In the genomic region with DNA sequence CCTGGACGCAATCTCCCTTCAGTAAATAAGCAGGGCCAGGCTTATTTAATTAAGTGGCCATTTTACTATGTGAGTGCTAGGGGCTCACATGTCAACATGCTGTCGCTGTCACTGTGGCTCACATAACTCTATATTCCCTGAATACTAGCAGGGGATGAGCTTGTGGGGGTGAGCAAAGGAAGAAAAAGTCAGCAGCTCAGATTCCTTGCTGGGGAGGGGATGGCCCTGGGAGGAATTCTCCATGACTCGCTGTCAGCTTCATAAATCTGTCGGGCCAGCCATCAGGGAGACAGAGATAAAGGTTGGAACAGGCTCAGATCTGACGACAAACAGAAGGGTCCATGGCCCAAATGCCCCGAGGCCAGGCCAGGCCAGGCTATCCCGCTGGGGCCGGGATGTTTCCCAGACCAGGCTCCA, we compare ENCODE assay signal across 25 cellular contexts. TPM values are rescaled to one million over a fixed set of nuclear protein-coding genes. Genes with fewer than 3 reads are reported as not detected.
DNase-seq lines count a peak whose midpoint lies in the region; ATAC-seq, FAIRE-seq and TF ChIP-seq lines count a peak whose summit lies in the region.
"Had no signal": no experiment of that assay in that cellular context is flagged by ENCODE, and none has a peak within 500 bp of the region (broad histone marks: within the 10 kb centered on the region; RNA-seq: fewer than 3 reads in every experiment).

No MANE protein-coding gene starts in this region.

- CTCF ChIA-PET in HCT116 (lab: Charles Lee), result no interaction called here

- H3K4me3 Mint-ChIP-seq in neural progenitor cell, result peak overlapping the region; percentile 18
- H3K4me3 Mint-ChIP-seq: activated T-cell treated with anti-CD3 and anti-CD28 coated beads, Interleukin-2, amount 50 U/mL, for 24 hours; CD4-positive, alpha-beta memory T cell; stimulated activated naive CD8-positive, alpha-beta T cell treated with anti-CD3 and anti-CD28 coated beads, Interleukin-15, Interleukin-2, amounts not matched to agents 100 ng/mL and 50 ng/mL, for 24 hours had no signal

- no peaks in the 10 kb centered on the region for H4K20me1 ChIP-seq in HCT116 (ENCODE audit: insufficient read depth)
- H4K20me1 ChIP-seq in neural progenitor cell (ENCODE audit: low read depth), result peaks cover 6% of the 10 kb centered on the region

- RAD21 ChIA-PET in HCT116 (lab: Charles Lee; ENCODE audit: low non-redundant PET in 1 of 2, low total read pairs in 2 of 2, uncharacterized antibody in 2 of 2, unreplicated experiment in 2 of 2), result no interaction called here

- WGBS in tibial nerve, 2 donors, result 30 to 51% methylated on average over 8 of the region's 8 CpGs
- 58 to 80% methylated on average over 2 to 8 of the region's 8 CpGs for WGBS in transverse colon (ENCODE audit: low coverage in 1 of 2), 2 donors

- no peak overlapping the region for H3K27ac ChIP-seq in HCT116 (ENCODE audit: low read depth, low read length)
- H3K27ac ChIP-seq in neural progenitor cell, result no peak overlapping the region
- H3K27ac ChIP-seq in tibial nerve, result no peak overlapping the region
- no peak overlapping the region for H3K27ac ChIP-seq in transverse colon
- H3K27ac ChIP-seq: Peyer's patch, SK-N-MC had no signal

- peak overlapping the region; percentile 42 for H3K27ac Mint-ChIP-seq in neural progenitor cell
- H3K27ac Mint-ChIP-seq: activated T-cell treated with anti-CD3 and anti-CD28 coated beads, Interleukin-2, amount 50 U/mL, for 24 hours; CD4-positive, alpha-beta memory T cell; stimulated activated naive CD8-positive, alpha-beta T cell treated with anti-CD3 and anti-CD28 coated beads, Interleukin-15, Interleukin-2, amounts not matched to agents 100 ng/mL and 50 ng/mL, for 24 hours had no signal

- H3K4me2 ChIP-seq in HCT116 (ENCODE audit: low read length), result peak overlapping the region; percentile 36; the same call in 1 of the 2 replicates
- no peak overlapping the region for H3K4me2 ChIP-seq in neural progenitor cell
- H3K4me2 ChIP-seq: smooth muscle cell had no signal

- TF ChIP-seq CTCF in HCT116 (IDR thresholded peaks at IDR 0.05 in 2 of 3, conservative IDR thresholded peaks at IDR 0.05 in 1 of 3; ENCODE audit: borderline replicate concordance in 1 of 3, insufficient read depth in 1 of 3, low read depth in 2 of 3, low read length in 2 of 3), result no peak
- no peak for TF ChIP-seq CTCF in neural progenitor cell (IDR thresholded peaks at IDR 0.05)
- no peak for TF ChIP-seq CTCF in GM13977 (IDR thresholded peaks at IDR 0.05; ENCODE audit: extremely low read depth, insufficient read depth, missing control alignments)
- no peak for TF ChIP-seq CTCF in tibial nerve (IDR thresholded peaks at IDR 0.05)
- no peak for TF ChIP-seq CTCF in transverse colon (IDR thresholded peaks at IDR 0.05)

- no peak for FAIRE-seq in RCC 7860 (lab: Jason Lieb, UNC)
- FAIRE-seq: H54, keratinocyte had no signal

- peaks cover 29% of the 10 kb centered on the region for H3F3A ChIP-seq in neural progenitor cell (ENCODE audit: low read depth)

- H3K4me3 ChIP-seq in HCT116 (replicated peaks in 1 of 2; ENCODE audit: low read depth in 1 of 2, low read length in 2 of 2) (no peak overlapping the region), neural progenitor cell (no peak overlapping the region), tibial nerve (no peak overlapping the region), transverse colon (no peak overlapping the region)
- H3K4me3 ChIP-seq: Peyer's patch, SK-N-MC, smooth muscle cell had no signal

- H3K9me3 ChIP-seq in HCT116 (ENCODE audit: control insufficient read depth in 1 of 2, insufficient read depth in 1 of 2, low read depth in 1 of 2, low read length in 2 of 2), result no peaks in the 10 kb centered on the region
- H3K9me3 ChIP-seq in neural progenitor cell (ENCODE audit: low read depth), result no peaks in the 10 kb centered on the region
- no peaks in the 10 kb centered on the region for H3K9me3 ChIP-seq in tibial nerve
- H3K9me3 ChIP-seq in transverse colon, result no peaks in the 10 kb centered on the region
- H3K9me3 ChIP-seq: Peyer's patch had no signal

- H3K27me3 Mint-ChIP-seq in neural progenitor cell (ENCODE audit: insufficient read depth, low read depth), result no peaks in the 10 kb centered on the region
- H3K27me3 Mint-ChIP-seq: activated T-cell treated with anti-CD3 and anti-CD28 coated beads, Interleukin-2, amount 50 U/mL, for 24 hours; CD4-positive, alpha-beta memory T cell; stimulated activated naive CD8-positive, alpha-beta T cell treated with anti-CD3 and anti-CD28 coated beads, Interleukin-15, Interleukin-2, amounts not matched to agents 100 ng/mL and 50 ng/mL, for 24 hours had no signal

- H3K79me2 ChIP-seq in HCT116 (ENCODE audit: insufficient read depth, low read length), result no peaks in the 10 kb centered on the region
- no peaks in the 10 kb centered on the region for H3K79me2 ChIP-seq in neural progenitor cell (ENCODE audit: low read depth)

- TF ChIP-seq POLR2A in HCT116 (IDR thresholded peaks at IDR 0.05; ENCODE audit: borderline replicate concordance, extremely low read depth, insufficient read depth, insufficient read length) (no peak), tibial nerve (IDR thresholded peaks at IDR 0.05) (no peak), transverse colon (IDR thresholded peaks at IDR 0.05) (no peak)

- no TSS peak for BruUV-seq in HCT116 (replicated peaks; lab: Mats Ljungman, UMichigan)

- no peaks in the 10 kb centered on the region for H3K36me3 Mint-ChIP-seq in neural progenitor cell
- H3K36me3 Mint-ChIP-seq: CD4-positive, alpha-beta memory T cell had no signal

- DNase-seq in HCT116 (ENCODE audit: low read depth, low spot score), result no peak
- peak; percentile 43 for DNase-seq in RCC 7860 (ENCODE audit: low spot score)
- DNase-seq in glomerular visceral epithelial cell (ENCODE audit: extremely low spot score), result peak; percentile 31
- no peak for DNase-seq in neural progenitor cell (ENCODE audit: low spot score)
- no peak for DNase-seq in GM13977 (ENCODE audit: low spot score)
- DNase-seq in tibial nerve (ENCODE audit: low spot score in 2 of 2), result no peak
- DNase-seq in transverse colon, result no peak
- DNase-seq: activated naive CD4-positive, alpha-beta T cell; activated T-cell treated with anti-CD3 and anti-CD28 coated beads, Interleukin-2, amount 50 U/mL, for 24 hours; CD4-positive, alpha-beta memory T cell; central memory CD4-positive, alpha-beta T cell; foreskin melanocyte; NCI-H187; NCI-H345; Peyer's patch; stimulated activated CD4-positive, alpha-beta T cell treated with anti-CD3 and anti-CD28 coated beads, Interleukin-4, amount 100 ng/mL, for 24 hours had no signal

- H3K9ac ChIP-seq in HCT116 (ENCODE audit: low read length) (no peak overlapping the region), neural progenitor cell (no peak overlapping the region)

- peaks cover 0 to 14% of the 10 kb centered on the region in 2 experiments; a peak in 2 of 4 replicates for H3K4me1 ChIP-seq in HCT116 (ENCODE audit: control insufficient read depth in 1 of 2, insufficient read depth in 2 of 2, low read length in 2 of 2)
- H3K4me1 ChIP-seq in neural progenitor cell, result peaks cover 26% of the 10 kb centered on the region
- H3K4me1 ChIP-seq in tibial nerve, result peaks cover 0 to 19% (median 2%) of the 10 kb centered on the region in 4 donors
- peaks cover 0 to 8% (median 0%) of the 10 kb centered on the region in 4 donors for H3K4me1 ChIP-seq in transverse colon
- H3K4me1 ChIP-seq: Peyer's patch had no signal

- intact Hi-C loops in HCT116 (cut with micrococcal nuclease), result no loop called here
- intact Hi-C loops in transverse colon (cut with DNase I; ENCODE audit: low total_unique reads), result no loop called here

- no peaks in the 10 kb centered on the region for H3K9me2 ChIP-seq in HCT116 (ENCODE audit: insufficient read depth)

- TF ChIP-seq RAD21 in HCT116 (IDR thresholded peaks at IDR 0.05; ENCODE audit: low read depth), result no peak

- TF ChIP-seq EP300 in tibial nerve (IDR thresholded peaks at IDR 0.05) (no peak), transverse colon (IDR thresholded peaks at IDR 0.05; ENCODE audit: low read depth) (no peak)

- peaks cover 36% of the 10 kb centered on the region for H3K4me1 Mint-ChIP-seq in neural progenitor cell
- H3K4me1 Mint-ChIP-seq: CD4-positive, alpha-beta memory T cell had no signal

- in situ Hi-C loops in GM13977 (cut with MboI; ENCODE audit: low pct_unique_long_range_greater_than_20kb, low sequenced_read_pairs, unreplicated experiment) (no loop called here), transverse colon (cut with MboI; ENCODE audit: low pct_ligation_motif_present in 1 of 4, low pct_unique_long_range_greater_than_20kb in 1 of 4, low sequenced_read_pairs in 3 of 4) (no loop called here)

- H3K27me3 ChIP-seq in HCT116 (ENCODE audit: insufficient read depth, low read length), result no peaks in the 10 kb centered on the region
- no peaks in the 10 kb centered on the region for H3K27me3 ChIP-seq in neural progenitor cell
- H3K27me3 ChIP-seq in tibial nerve, result no peaks in the 10 kb centered on the region
- no peaks in the 10 kb centered on the region for H3K27me3 ChIP-seq in transverse colon
- H3K27me3 ChIP-seq: Peyer's patch had no signal

- H3K36me3 ChIP-seq in HCT116 (ENCODE audit: control insufficient read depth in 1 of 2, insufficient read depth in 2 of 2, low read length in 2 of 2), result no peaks in the 10 kb centered on the region
- no peaks in the 10 kb centered on the region for H3K36me3 ChIP-seq in neural progenitor cell
- H3K36me3 ChIP-seq in tibial nerve, result peaks cover 0 to 6% (median 0%) of the 10 kb centered on the region in 3 donors
- H3K36me3 ChIP-seq in transverse colon, result no peaks in the 10 kb centered on the region
- H3K36me3 ChIP-seq: Peyer's patch had no signal

- H2AFZ ChIP-seq in HCT116 (ENCODE audit: low read depth, low read length, poor library complexity, severe bottlenecking), result no peak overlapping the region
- H2AFZ ChIP-seq in neural progenitor cell (replicated peaks), result no peak overlapping the region

- POLR2A ChIA-PET in HCT116 (lab: Charles Lee), result no interaction called here

- no peaks in the 10 kb centered on the region for H3K9me3 Mint-ChIP-seq in neural progenitor cell
- H3K9me3 Mint-ChIP-seq: activated T-cell treated with anti-CD3 and anti-CD28 coated beads, Interleukin-2, amount 50 U/mL, for 24 hours; CD4-positive, alpha-beta memory T cell; stimulated activated naive CD8-positive, alpha-beta T cell treated with anti-CD3 and anti-CD28 coated beads, Interleukin-15, Interleukin-2, amounts not matched to agents 100 ng/mL and 50 ng/mL, for 24 hours had no signal

- ATAC-seq in HCT116 (peak; percentile 31; the same call in 1 of the 2 replicates), HG03159 (IDR thresholded peaks at IDR 0.05; ENCODE audit: unreplicated experiment) (no peak)

RNA-seq across cellular contexts. Expression of gene PLEKHG5, which starts 26.0 kb away (rescaled TPM):
- total RNA-seq in HCT116 (2021; ENCODE audit: unreplicated experiment) (33.0 TPM), neural progenitor cell (ENCODE audit: low replicate concordance) (7.4 and 25.9 TPM in 2 replicates), tibial nerve (10 to 100 TPM; 25.6 to 40.8 (median 30.8) TPM), transverse colon (10 to 100 TPM; 17.9 to 42.7 (median 37.1) TPM)
- polyA plus RNA-seq in HCT116 (2012), result 27.9 and 32.2 TPM in 2 replicates

RNA-seq across cellular contexts. Expression of gene NOL9, which starts 36.9 kb away (rescaled TPM):
- total RNA-seq in HCT116 (2021; ENCODE audit: unreplicated experiment), result 46.4 TPM
- 6.0 and 8.2 TPM in 2 replicates for polyA plus RNA-seq in HCT116 (2012)
- 28.1 and 48.0 TPM in 2 replicates for total RNA-seq in neural progenitor cell (ENCODE audit: low replicate concordance)
- 10 to 100 TPM; 17.9 to 30.9 (median 26.0) TPM for total RNA-seq in tibial nerve
- 10 to 100 TPM in 2 of 4 donors, 1 to 10 TPM in 2; 8.0 to 30.0 (median 13.8) TPM for total RNA-seq in transverse colon

RNA-seq across cellular contexts. Expression of gene TAS1R1, which starts 37.7 kb away (rescaled TPM):
- not detected for total RNA-seq in HCT116 (2021; ENCODE audit: unreplicated experiment)
- polyA plus RNA-seq in HCT116 (2012), result 0.10 and 0.12 TPM in 2 replicates
- total RNA-seq in neural progenitor cell (ENCODE audit: low replicate concordance), result not detected in 2 replicates
- total RNA-seq in tibial nerve, result under 1 TPM in 2 of 4 donors, not detected in 2; 0.22 to 0.78 TPM
- under 1 TPM in 1 of 4 donors, not detected in 3; 0.48 TPM for total RNA-seq in transverse colon
- total RNA-seq: CD4-positive, alpha-beta memory T cell; mesenteric fat pad; Peyer's patch; pulmonary artery endothelial cell; smooth muscle cell; ureter had no signal
- polyA plus RNA-seq: CD4-positive, alpha-beta memory T cell; keratinocyte had no signal

RNA-seq across cellular contexts. Expression of gene TNFRSF25, which starts 51.5 kb away (rescaled TPM):
- total RNA-seq in HCT116 (2021; ENCODE audit: unreplicated experiment), result 27.5 TPM
- 30.2 and 34.7 TPM in 2 replicates for polyA plus RNA-seq in HCT116 (2012)
- total RNA-seq in neural progenitor cell (ENCODE audit: low replicate concordance), result 15.6 and 23.7 TPM in 2 replicates
- 10 to 100 TPM; 32.3 to 79.8 (median 53.4) TPM for total RNA-seq in tibial nerve
- total RNA-seq in transverse colon, result 10 to 100 TPM; 38.9 to 55.3 (median 45.0) TPM

Comparison
In these comparisons a context has a peak if more than half of its experiments do, and no peak if none do; other contexts are left out.
1. DNase-seq: peak in RCC 7860 (single experiment) and glomerular visceral epithelial cell (single experiment); none in HCT116 (single experiment), neural progenitor cell (single experiment), GM13977 (single experiment), tibial nerve (0 of 2) and transverse colon (single experiment).